ENCODE assay signal across 1 cellular context in the genomic region with DNA sequence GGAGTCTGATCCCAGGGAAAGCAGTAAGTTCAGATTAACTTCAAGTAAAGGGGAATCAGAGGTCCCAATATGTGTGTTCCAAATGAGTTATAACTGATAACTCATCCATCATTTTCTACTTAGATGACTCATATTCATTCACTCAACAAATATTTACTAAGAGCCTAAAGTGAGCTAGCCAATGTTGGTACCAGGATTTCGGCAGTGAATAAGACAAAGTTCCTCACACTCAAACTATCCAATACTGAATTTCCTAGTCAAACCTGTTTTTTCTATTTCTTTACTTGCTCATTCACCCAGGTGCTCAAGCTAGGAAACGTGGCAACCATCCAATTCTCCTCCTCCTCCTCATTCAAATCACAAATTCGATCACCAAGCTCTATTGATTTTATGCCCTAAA.
TF ChIP-seq lines count a peak whose summit lies in the region.

No MANE protein-coding gene starts in this region.

TF ChIP-seq in K562, 482 proteins besides CTCF, POLR2A, EP300 and RAD21 (continued from another document and continues in another):
- no peak for TF ChIP-seq POLR2G (IDR thresholded peaks at IDR 0.05; ENCODE audit: low read depth, low read length)
- TF ChIP-seq, protein P1, sequence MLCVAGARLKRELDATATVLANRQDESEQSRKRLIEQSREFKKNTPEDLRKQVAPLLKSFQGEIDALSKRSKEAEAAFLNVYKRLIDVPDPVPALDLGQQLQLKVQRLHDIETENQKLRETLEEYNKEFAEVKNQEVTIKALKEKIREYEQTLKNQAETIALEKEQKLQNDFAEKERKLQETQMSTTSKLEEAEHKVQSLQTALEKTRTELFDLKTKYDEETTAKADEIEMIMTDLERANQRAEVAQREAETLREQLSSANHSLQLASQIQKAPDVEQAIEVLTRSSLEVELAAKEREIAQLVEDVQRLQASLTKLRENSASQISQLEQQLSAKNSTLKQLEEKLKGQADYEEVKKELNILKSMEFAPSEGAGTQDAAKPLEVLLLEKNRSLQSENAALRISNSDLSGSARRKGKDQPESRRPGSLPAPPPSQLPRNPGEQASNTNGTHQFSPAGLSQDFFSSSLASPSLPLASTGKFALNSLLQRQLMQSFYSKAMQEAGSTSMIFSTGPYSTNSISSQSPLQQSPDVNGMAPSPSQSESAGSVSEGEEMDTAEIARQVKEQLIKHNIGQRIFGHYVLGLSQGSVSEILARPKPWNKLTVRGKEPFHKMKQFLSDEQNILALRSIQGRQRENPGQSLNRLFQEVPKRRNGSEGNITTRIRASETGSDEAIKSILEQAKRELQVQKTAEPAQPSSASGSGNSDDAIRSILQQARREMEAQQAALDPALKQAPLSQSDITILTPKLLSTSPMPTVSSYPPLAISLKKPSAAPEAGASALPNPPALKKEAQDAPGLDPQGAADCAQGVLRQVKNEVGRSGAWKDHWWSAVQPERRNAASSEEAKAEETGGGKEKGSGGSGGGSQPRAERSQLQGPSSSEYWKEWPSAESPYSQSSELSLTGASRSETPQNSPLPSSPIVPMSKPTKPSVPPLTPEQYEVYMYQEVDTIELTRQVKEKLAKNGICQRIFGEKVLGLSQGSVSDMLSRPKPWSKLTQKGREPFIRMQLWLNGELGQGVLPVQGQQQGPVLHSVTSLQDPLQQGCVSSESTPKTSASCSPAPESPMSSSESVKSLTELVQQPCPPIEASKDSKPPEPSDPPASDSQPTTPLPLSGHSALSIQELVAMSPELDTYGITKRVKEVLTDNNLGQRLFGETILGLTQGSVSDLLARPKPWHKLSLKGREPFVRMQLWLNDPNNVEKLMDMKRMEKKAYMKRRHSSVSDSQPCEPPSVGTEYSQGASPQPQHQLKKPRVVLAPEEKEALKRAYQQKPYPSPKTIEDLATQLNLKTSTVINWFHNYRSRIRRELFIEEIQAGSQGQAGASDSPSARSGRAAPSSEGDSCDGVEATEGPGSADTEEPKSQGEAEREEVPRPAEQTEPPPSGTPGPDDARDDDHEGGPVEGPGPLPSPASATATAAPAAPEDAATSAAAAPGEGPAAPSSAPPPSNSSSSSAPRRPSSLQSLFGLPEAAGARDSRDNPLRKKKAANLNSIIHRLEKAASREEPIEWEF (CRISPR knock-in tag; IDR thresholded peaks at IDR 0.05), result 0 out of 2 replicates have a peak, but pooled peaks have one; percentile 7
- TF ChIP-seq, protein P2, sequence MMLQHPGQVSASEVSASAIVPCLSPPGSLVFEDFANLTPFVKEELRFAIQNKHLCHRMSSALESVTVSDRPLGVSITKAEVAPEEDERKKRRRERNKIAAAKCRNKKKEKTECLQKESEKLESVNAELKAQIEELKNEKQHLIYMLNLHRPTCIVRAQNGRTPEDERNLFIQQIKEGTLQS (IDR thresholded peaks at IDR 0.05), result peak; percentile 78
- TF ChIP-seq, protein P2 (CRISPR knock-in tag; conservative IDR thresholded peaks at IDR 0.05), result no peak
- TF ChIP-seq, protein P3, sequence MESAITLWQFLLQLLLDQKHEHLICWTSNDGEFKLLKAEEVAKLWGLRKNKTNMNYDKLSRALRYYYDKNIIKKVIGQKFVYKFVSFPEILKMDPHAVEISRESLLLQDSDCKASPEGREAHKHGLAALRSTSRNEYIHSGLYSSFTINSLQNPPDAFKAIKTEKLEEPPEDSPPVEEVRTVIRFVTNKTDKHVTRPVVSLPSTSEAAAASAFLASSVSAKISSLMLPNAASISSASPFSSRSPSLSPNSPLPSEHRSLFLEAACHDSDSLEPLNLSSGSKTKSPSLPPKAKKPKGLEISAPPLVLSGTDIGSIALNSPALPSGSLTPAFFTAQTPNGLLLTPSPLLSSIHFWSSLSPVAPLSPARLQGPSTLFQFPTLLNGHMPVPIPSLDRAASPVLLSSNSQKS (CRISPR knock-in tag; IDR thresholded peaks at IDR 0.05), result no peak
- TF ChIP-seq SMARCA4 (IDR thresholded peaks at IDR 0.05), result peak; percentile 11; the same call in 1 of the 2 replicates
- TF ChIP-seq GABPB1 (CRISPR knock-in tag; IDR thresholded peaks at IDR 0.05), result no peak
- no peak for TF ChIP-seq ZBTB7A (IDR thresholded peaks at IDR 0.05; ENCODE audit: borderline replicate concordance, control insufficient read depth, low read depth, low read length)
- TF ChIP-seq ESRRA (IDR thresholded peaks at IDR 0.05; ENCODE audit: borderline replicate concordance, low read depth), result no peak
- no peak for TF ChIP-seq ZNF124 (CRISPR knock-in tag; IDR thresholded peaks at IDR 0.05)
- TF ChIP-seq, protein P4, sequence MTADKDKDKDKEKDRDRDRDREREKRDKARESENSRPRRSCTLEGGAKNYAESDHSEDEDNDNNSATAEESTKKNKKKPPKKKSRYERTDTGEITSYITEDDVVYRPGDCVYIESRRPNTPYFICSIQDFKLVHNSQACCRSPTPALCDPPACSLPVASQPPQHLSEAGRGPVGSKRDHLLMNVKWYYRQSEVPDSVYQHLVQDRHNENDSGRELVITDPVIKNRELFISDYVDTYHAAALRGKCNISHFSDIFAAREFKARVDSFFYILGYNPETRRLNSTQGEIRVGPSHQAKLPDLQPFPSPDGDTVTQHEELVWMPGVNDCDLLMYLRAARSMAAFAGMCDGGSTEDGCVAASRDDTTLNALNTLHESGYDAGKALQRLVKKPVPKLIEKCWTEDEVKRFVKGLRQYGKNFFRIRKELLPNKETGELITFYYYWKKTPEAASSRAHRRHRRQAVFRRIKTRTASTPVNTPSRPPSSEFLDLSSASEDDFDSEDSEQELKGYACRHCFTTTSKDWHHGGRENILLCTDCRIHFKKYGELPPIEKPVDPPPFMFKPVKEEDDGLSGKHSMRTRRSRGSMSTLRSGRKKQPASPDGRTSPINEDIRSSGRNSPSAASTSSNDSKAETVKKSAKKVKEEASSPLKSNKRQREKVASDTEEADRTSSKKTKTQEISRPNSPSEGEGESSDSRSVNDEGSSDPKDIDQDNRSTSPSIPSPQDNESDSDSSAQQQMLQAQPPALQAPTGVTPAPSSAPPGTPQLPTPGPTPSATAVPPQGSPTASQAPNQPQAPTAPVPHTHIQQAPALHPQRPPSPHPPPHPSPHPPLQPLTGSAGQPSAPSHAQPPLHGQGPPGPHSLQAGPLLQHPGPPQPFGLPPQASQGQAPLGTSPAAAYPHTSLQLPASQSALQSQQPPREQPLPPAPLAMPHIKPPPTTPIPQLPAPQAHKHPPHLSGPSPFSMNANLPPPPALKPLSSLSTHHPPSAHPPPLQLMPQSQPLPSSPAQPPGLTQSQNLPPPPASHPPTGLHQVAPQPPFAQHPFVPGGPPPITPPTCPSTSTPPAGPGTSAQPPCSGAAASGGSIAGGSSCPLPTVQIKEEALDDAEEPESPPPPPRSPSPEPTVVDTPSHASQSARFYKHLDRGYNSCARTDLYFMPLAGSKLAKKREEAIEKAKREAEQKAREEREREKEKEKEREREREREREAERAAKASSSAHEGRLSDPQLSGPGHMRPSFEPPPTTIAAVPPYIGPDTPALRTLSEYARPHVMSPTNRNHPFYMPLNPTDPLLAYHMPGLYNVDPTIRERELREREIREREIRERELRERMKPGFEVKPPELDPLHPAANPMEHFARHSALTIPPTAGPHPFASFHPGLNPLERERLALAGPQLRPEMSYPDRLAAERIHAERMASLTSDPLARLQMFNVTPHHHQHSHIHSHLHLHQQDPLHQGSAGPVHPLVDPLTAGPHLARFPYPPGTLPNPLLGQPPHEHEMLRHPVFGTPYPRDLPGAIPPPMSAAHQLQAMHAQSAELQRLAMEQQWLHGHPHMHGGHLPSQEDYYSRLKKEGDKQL (CRISPR knock-in tag; IDR thresholded peaks at IDR 0.05; ENCODE audit: borderline replicate concordance), result no peak
- no peak for TF ChIP-seq ZNF263 (CRISPR knock-in tag; IDR thresholded peaks at IDR 0.05; ENCODE audit: borderline replicate concordance)
- TF ChIP-seq, protein P5, sequence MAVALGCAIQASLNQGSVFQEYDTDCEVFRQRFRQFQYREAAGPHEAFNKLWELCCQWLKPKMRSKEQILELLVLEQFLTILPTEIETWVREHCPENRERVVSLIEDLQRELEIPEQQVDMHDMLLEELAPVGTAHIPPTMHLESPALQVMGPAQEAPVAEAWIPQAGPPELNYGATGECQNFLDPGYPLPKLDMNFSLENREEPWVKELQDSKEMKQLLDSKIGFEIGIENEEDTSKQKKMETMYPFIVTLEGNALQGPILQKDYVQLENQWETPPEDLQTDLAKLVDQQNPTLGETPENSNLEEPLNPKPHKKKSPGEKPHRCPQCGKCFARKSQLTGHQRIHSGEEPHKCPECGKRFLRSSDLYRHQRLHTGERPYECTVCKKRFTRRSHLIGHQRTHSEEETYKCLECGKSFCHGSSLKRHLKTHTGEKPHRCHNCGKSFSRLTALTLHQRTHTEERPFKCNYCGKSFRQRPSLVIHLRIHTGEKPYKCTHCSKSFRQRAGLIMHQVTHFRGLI (CRISPR knock-in tag; IDR thresholded peaks at IDR 0.05), result no peak
- TF ChIP-seq HNRNPK (IDR thresholded peaks at IDR 0.05; ENCODE audit: low read depth, low read length, poor library complexity, severe bottlenecking), result no peak
- TF ChIP-seq SMAD3 (CRISPR knock-in tag; conservative IDR thresholded peaks at IDR 0.05), result no peak
- TF ChIP-seq JUN (IDR thresholded peaks at IDR 0.05; ENCODE audit: borderline replicate concordance, low read depth, low read length), result no peak
- TF ChIP-seq JUN (CRISPR knock-in tag; IDR thresholded peaks at IDR 0.05; ENCODE audit: borderline replicate concordance), result no peak
- TF ChIP-seq, protein P6, sequence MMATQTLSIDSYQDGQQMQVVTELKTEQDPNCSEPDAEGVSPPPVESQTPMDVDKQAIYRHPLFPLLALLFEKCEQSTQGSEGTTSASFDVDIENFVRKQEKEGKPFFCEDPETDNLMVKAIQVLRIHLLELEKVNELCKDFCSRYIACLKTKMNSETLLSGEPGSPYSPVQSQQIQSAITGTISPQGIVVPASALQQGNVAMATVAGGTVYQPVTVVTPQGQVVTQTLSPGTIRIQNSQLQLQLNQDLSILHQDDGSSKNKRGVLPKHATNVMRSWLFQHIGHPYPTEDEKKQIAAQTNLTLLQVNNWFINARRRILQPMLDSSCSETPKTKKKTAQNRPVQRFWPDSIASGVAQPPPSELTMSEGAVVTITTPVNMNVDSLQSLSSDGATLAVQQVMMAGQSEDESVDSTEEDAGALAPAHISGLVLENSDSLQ (IDR thresholded peaks at IDR 0.05), result peak; percentile 14; the same call in 1 of the 2 replicates
- no peak for TF ChIP-seq SIX5 (IDR thresholded peaks at IDR 0.05; ENCODE audit: borderline replicate concordance in 1 of 2, insufficient read depth in 1 of 2, low read depth in 1 of 2, low read length in 2 of 2)
- TF ChIP-seq ESRRB (CRISPR knock-in tag; IDR thresholded peaks at IDR 0.05; ENCODE audit: borderline replicate concordance), result no peak
- no peak for TF ChIP-seq PRPF4 (IDR thresholded peaks at IDR 0.05; ENCODE audit: insufficient read depth, low read depth, low read length, poor library complexity, severe bottlenecking)
- no peak for TF ChIP-seq SRSF7 (optimal IDR thresholded peaks at IDR 0.05; ENCODE audit: low read depth, low read length)
- TF ChIP-seq TAF9B (IDR thresholded peaks at IDR 0.05; ENCODE audit: partially characterized antibody), result no peak
- TF ChIP-seq HDAC6 (IDR thresholded peaks at IDR 0.05; ENCODE audit: low read depth, low read length), result no peak
